In the genomic region with DNA sequence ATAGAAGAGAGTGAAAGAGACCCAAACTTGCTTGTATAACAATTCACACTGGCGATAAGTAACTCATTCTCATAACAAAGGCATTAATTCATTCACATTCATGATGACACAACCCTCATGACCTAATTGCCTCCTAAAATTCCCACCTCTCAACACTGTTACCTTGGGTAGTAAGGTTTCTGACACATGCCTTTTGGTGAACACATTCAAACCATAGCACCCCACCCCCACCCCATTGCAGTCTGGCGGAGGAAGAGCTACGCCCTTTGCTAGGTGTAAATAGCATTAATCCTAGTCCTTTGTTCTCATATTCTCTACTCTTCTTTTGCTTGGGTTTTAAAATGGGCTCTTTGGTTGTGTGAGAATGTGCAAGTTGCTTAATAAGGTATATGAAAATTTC, we compare ENCODE assay signal across 30 cellular contexts.
"Had no signal": no experiment of that assay in that cellular context is flagged by ENCODE, and none has a peak within 500 bp of the region (broad histone marks: within the 10 kb centered on the region; RNA-seq: fewer than 3 reads in every experiment).

No MANE protein-coding gene starts in this region.

- H3K36me3 Mint-ChIP-seq: activated naive CD4-positive, alpha-beta T cell treated with anti-CD3 and anti-CD28 coated beads, Interleukin-2, amount 50 U/mL, for 72 hours; brain had no signal

- H3K4me3 ChIP-seq: SJSA1 had no signal

- H3K9me3 ChIP-seq: SJSA1, SK-N-SH had no signal

- FAIRE-seq: TTC549 had no signal

- H3K27ac ChIP-seq: KMS-11, SJSA1 had no signal

- H3K4me1 Mint-ChIP-seq: activated CD4-positive, alpha-beta T cell treated with anti-CD3 and anti-CD28 coated beads for 36 hours; activated CD4-positive, alpha-beta T cell treated with anti-CD3 and anti-CD28 coated beads, Interleukin-2, amount 10 ng/mL, durations not matched to agents 7 days and 5 days; activated naive CD8-positive, alpha-beta T cell treated with anti-CD3 and anti-CD28 coated beads, Interleukin-2, amount 50 U/mL, for 24 hours had no signal

- H3K27me3 Mint-ChIP-seq: activated CD4-positive, alpha-beta T cell treated with anti-CD3 and anti-CD28 coated beads, Interleukin-2, amount 10 ng/mL, durations not matched to agents 7 days and 5 days; activated naive CD8-positive, alpha-beta T cell treated with anti-CD3 and anti-CD28 coated beads, Interleukin-2, amount 50 U/mL, for 24 hours; brain had no signal

- H3K4me1 ChIP-seq: SJSA1 had no signal

- H3K27ac Mint-ChIP-seq: activated CD4-positive, alpha-beta T cell treated with anti-CD3 and anti-CD28 coated beads for 36 hours; activated CD4-positive, alpha-beta T cell treated with anti-CD3 and anti-CD28 coated beads, Interleukin-2, amount 10 ng/mL, durations not matched to agents 7 days and 5 days; activated CD8-positive, alpha-beta T cell treated with anti-CD3 and anti-CD28 coated beads, Interleukin-2, amount 10 ng/mL, durations not matched to agents 7 days and 5 days; activated naive CD4-positive, alpha-beta T cell treated with anti-CD3 and anti-CD28 coated beads for 36 hours; activated naive CD8-positive, alpha-beta T cell treated with anti-CD3 and anti-CD28 coated beads, Interleukin-2, amount 50 U/mL, for 24 hours; activated T-helper 1 cell treated with anti-CD3 and anti-CD28 coated beads, Interleukin-12 subunit alpha, Interleukin-12 subunit beta, Interleukin-2, Interleukin-4 antibody, amounts not matched to agents 30 ng/mL and 10 ng/mL and 1 ng/mL, durations not matched to agents 14 hours and 24 hours and 36 hours; brain; T-helper 1 cell treated with Interleukin-12 subunit alpha and Interleukin-12 subunit beta and Interleukin-4 antibody, amounts not matched to agents 30 μg/mL and 1 μg/mL, for 36 hours; T-helper 2 cell treated with Interferon-gamma antibody and Interleukin-4, amounts not matched to agents 5 μg/mL and 100 μg/mL, for 36 hours had no signal

- ATAC-seq: activated CD4-positive, alpha-beta T cell treated with anti-CD3 and anti-CD28 coated beads for 36 hours; activated CD4-positive, CD25-positive, alpha-beta regulatory T cell treated with anti-CD3 and anti-CD28 coated beads, Interleukin-2, amount 50 U/mL, for 24 hours; activated CD8-positive, alpha-beta T cell treated with anti-CD3 and anti-CD28 coated beads, Interleukin-2, amount 10 ng/mL, durations not matched to agents 7 days and 5 days; activated naive CD4-positive, alpha-beta T cell treated with anti-CD3 and anti-CD28 coated beads, Interleukin-2, amount 50 U/mL, for 72 hours; activated naive CD8-positive, alpha-beta T cell treated with anti-CD3 and anti-CD28 coated beads, Interleukin-2, amount 50 U/mL, for 24 hours; activated T-cell treated with anti-CD3 and anti-CD28 coated beads, Interleukin-2, amount 50 U/mL, for 4 hours; Panc1 had no signal

- H3K9me3 Mint-ChIP-seq: activated CD4-positive, alpha-beta T cell treated with anti-CD3 and anti-CD28 coated beads, Interleukin-2, amount 10 ng/mL, durations not matched to agents 7 days and 5 days; activated naive CD4-positive, alpha-beta T cell treated with anti-CD3 and anti-CD28 coated beads for 36 hours; activated naive CD4-positive, alpha-beta T cell treated with anti-CD3 and anti-CD28 coated beads, Interleukin-2, amount 50 U/mL, for 72 hours; activated naive CD8-positive, alpha-beta T cell treated with anti-CD3 and anti-CD28 coated beads, Interleukin-2, amount 50 U/mL, for 24 hours; activated T-cell treated with anti-CD3 and anti-CD28 coated beads, Interleukin-2, amount 50 U/mL, for 4 hours; activated T-helper 1 cell treated with anti-CD3 and anti-CD28 coated beads, Interleukin-12 subunit alpha, Interleukin-12 subunit beta, Interleukin-2, Interleukin-4 antibody, amounts not matched to agents 30 ng/mL and 10 ng/mL and 1 ng/mL, durations not matched to agents 14 hours and 24 hours and 36 hours; brain; T-helper 1 cell treated with Interleukin-12 subunit alpha and Interleukin-12 subunit beta and Interleukin-4 antibody, amounts not matched to agents 30 μg/mL and 1 μg/mL, for 36 hours; T-helper 2 cell treated with Interferon-gamma antibody and Interleukin-4, amounts not matched to agents 5 μg/mL and 100 μg/mL, for 36 hours had no signal

- H3K4me3 Mint-ChIP-seq: activated CD4-positive, alpha-beta T cell treated with anti-CD3 and anti-CD28 coated beads for 36 hours; activated CD4-positive, alpha-beta T cell treated with anti-CD3 and anti-CD28 coated beads, Interleukin-2, amount 10 ng/mL, durations not matched to agents 7 days and 5 days; activated CD8-positive, alpha-beta T cell treated with anti-CD3 and anti-CD28 coated beads, Interleukin-2, amount 10 ng/mL, durations not matched to agents 7 days and 5 days; activated naive CD4-positive, alpha-beta T cell treated with anti-CD3 and anti-CD28 coated beads for 36 hours; activated naive CD8-positive, alpha-beta T cell treated with anti-CD3 and anti-CD28 coated beads, Interleukin-2, amount 50 U/mL, for 24 hours; activated T-cell treated with anti-CD3 and anti-CD28 coated beads, Interleukin-2, amount 50 U/mL, for 4 hours; activated T-helper 1 cell treated with anti-CD3 and anti-CD28 coated beads, Interleukin-12 subunit alpha, Interleukin-12 subunit beta, Interleukin-2, Interleukin-4 antibody, amounts not matched to agents 30 ng/mL and 10 ng/mL and 1 ng/mL, durations not matched to agents 14 hours and 24 hours and 36 hours; brain; T-helper 1 cell treated with Interleukin-12 subunit alpha and Interleukin-12 subunit beta and Interleukin-4 antibody, amounts not matched to agents 30 μg/mL and 1 μg/mL, for 36 hours; T-helper 2 cell treated with Interferon-gamma antibody and Interleukin-4, amounts not matched to agents 5 μg/mL and 100 μg/mL, for 36 hours had no signal

- H3K9me2 ChIP-seq: SK-N-SH had no signal

- H3K4me2 ChIP-seq: KMS-11, SK-N-SH had no signal

- H3K36me3 ChIP-seq: SJSA1 had no signal

- H3K27me3 ChIP-seq: SJSA1 had no signal

- DNase-seq: activated CD4-positive, alpha-beta T cell treated with anti-CD3 and anti-CD28 coated beads for 36 hours; activated CD4-positive, alpha-beta T cell treated with anti-CD3 and anti-CD28 coated beads, Interleukin-2, amount 10 ng/mL, durations not matched to agents 7 days and 5 days; activated CD4-positive, alpha-beta T cell treated with anti-CD3 and anti-CD28 coated beads, Interleukin-2, amount 50 U/mL, for 48 hours; activated CD8-positive, alpha-beta T cell treated with anti-CD3 and anti-CD28 coated beads, Interleukin-2, amount 10 ng/mL, durations not matched to agents 7 days and 5 days; activated gamma-delta T cell treated with Interleukin-2 at 50 U/mL for 16 hours; activated naive CD4-positive, alpha-beta T cell treated with anti-CD3 and anti-CD28 coated beads for 36 hours; activated naive CD8-positive, alpha-beta T cell treated with anti-CD3 and anti-CD28 coated beads, Interleukin-2, amount 50 U/mL, for 24 hours; activated T-cell treated with anti-CD3 and anti-CD28 coated beads, Interleukin-2, amount 50 U/mL, for 4 hours; anterior cingulate cortex; central memory CD4-positive, alpha-beta T cell; MM.1S; MV-4-11; NCI-H1092; NCI-H1436 treated with DMSO at 0.1 percent for 48 hours; NCI-H1694 treated with DMSO at 0.1 percent for 48 hours; NCI-H2029; NCI-H345; NCI-H524 treated with DMSO at 0.1 percent for 48 hours; SHP77 treated with DMSO at 0.1 percent for 48 hours; SK-N-SH had no signal

- H3K9ac ChIP-seq: KMS-11, SK-N-SH had no signal
